Comparison of ENCODE assay signal across 15 cellular contexts in the genomic region with DNA sequence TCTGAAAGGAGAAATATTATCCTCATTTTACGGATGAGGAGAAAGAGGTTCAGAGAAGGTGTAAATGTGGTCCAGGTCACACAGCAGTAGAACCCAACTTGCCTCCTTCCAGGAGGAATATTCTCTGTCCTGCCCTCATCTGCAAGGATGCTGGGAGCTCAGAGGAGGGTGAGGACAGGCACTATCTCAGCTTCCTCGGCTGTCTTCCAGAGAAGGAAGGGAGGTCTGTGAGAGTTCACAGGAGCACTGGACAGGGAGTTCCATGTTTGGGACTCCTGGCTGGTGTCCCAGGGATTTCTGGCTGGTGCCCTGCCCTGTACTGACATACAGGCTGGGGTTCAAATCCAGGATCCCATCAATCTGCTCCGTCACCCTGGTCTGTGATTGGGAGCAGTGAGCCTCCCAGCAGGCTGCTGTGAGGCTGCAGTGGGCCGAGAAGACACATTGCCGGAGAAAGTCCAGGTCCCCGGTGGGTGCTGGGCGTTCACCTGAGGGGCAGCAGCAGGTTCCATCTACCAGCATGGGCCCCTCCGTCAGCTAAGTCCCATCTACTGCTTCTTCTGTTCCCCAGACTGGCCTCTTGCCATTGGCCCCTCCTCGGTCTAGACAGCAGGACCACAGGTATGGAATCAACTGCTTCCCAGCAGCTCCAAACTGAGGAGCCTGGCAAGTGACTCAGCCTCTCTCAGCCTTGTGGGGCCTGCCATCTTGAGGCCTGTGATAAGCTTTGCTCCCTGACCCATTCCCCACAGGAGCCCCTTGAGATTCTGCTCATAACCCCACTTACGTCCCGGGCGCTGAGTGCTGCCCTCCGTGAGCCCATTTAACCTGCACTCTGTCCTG. TPM values are rescaled to one million over a fixed set of nuclear protein-coding genes. Genes with fewer than 3 reads are reported as not detected.
A peak's percentile ranks its signal among the peaks of the same experiment; 100 is the strongest.
DNase-seq lines count a peak whose midpoint lies in the region; ATAC-seq, FAIRE-seq and TF ChIP-seq lines count a peak whose summit lies in the region.
"Had no signal": no experiment of that assay in that cellular context is flagged by ENCODE, and none has a peak within 500 bp of the region (broad histone marks: within the 10 kb centered on the region; RNA-seq: fewer than 3 reads in every experiment).

No MANE protein-coding gene starts in this region.

- peaks cover 0 to 12% of the 10 kb centered on the region in 2 experiments; a peak in 2 of 5 replicates for H3K4me1 ChIP-seq in K562 (replicated peaks in 1 of 2; ENCODE audit: control insufficient read depth in 2 of 2, insufficient read depth in 2 of 2, low read length in 2 of 2)
- H3K4me1 ChIP-seq in HepG2 (ENCODE audit: insufficient read depth, low read length), result peaks cover 7% of the 10 kb centered on the region; the same call in 1 of the 2 replicates
- H3K4me1 ChIP-seq in body of pancreas, result peaks cover 6% of the 10 kb centered on the region
- H3K4me1 ChIP-seq: suprapubic skin had no signal

- no peak overlapping the region for H2AFZ ChIP-seq in K562 (ENCODE audit: low read depth, low read length)
- no peak overlapping the region for H2AFZ ChIP-seq in HepG2 (ENCODE audit: low read length)

- no TSS peak for BruUV-seq in K562 (replicated peaks; lab: Mats Ljungman, UMichigan)
- no TSS peak for BruUV-seq in HepG2 (replicated peaks; lab: Mats Ljungman, UMichigan)

- TF ChIP-seq CTCF in K562 (IDR thresholded peaks at IDR 0.05 in 2 of 3, conservative IDR thresholded peaks at IDR 0.05 in 1 of 3; ENCODE audit: insufficient read depth in 2 of 3, low read depth in 1 of 3, low read length in 3 of 3) (peak in 1 of 3 experiments; percentile 13; a peak in 1 of 6 replicates), HepG2 (CRISPR knock-in tag; IDR thresholded peaks at IDR 0.05) (no peak), body of pancreas (IDR thresholded peaks at IDR 0.05) (no peak)

- no peak for TF ChIP-seq POLR2A in K562 (conservative IDR thresholded peaks at IDR 0.05)
- no peak for TF ChIP-seq POLR2A in HepG2 (IDR thresholded peaks at IDR 0.05; ENCODE audit: insufficient read depth in 1 of 2, low read depth in 2 of 2, low read length in 2 of 2)
- no peak for TF ChIP-seq POLR2A in body of pancreas (IDR thresholded peaks at IDR 0.05)

- H3K4me3 ChIP-seq in K562 (no peak overlapping the region), HepG2 (replicated peaks in 1 of 3; ENCODE audit: insufficient read depth in 1 of 3, low read depth in 2 of 3, low read length in 3 of 3) (no peak overlapping the region), body of pancreas (no peak overlapping the region)
- H3K4me3 ChIP-seq: prostate gland, suprapubic skin had no signal

- CTCF ChIA-PET in K562 (lab: Yijun Ruan, JAX; ENCODE audit: low intra/inter-chr PET ratio) (no interaction called here), HepG2 (lab: Yijun Ruan, JAX; ENCODE audit: low intra/inter-chr PET ratio, low total read pairs) (no interaction called here)

- no peak for TF ChIP-seq EP300 in K562 (IDR thresholded peaks at IDR 0.05; ENCODE audit: low read length)
- no peak for TF ChIP-seq EP300 in HepG2 (IDR thresholded peaks at IDR 0.05; ENCODE audit: low read depth in 2 of 2, low read length in 2 of 2)
- no peak for TF ChIP-seq EP300 in HepG2 (CRISPR knock-in tag; IDR thresholded peaks at IDR 0.05; ENCODE audit: borderline replicate concordance)

- DNase-seq in G401 (ENCODE audit: low spot score) (peak; percentile 52), K562 (ENCODE audit: extremely low read depth in 1 of 4, low spot score in 3 of 4) (peak in 1 of 4 experiments; percentile 23), HepG2 (ENCODE audit: low spot score) (no peak), LoVo (ENCODE audit: low spot score) (no peak), body of pancreas (no peak)
- DNase-seq: activated CD8-positive, alpha-beta memory T cell treated with anti-CD3 and anti-CD28 coated beads, Interleukin-2, amount 10 ng/mL, durations not matched to agents 7 days and 5 days; activated naive CD4-positive, alpha-beta T cell; kidney glomerular epithelial cell; stimulated activated CD4-positive, alpha-beta T cell treated with anti-CD3 and anti-CD28 coated beads, Interleukin-15, amount 100 ng/mL, for 24 hours had no signal

- H3K9ac ChIP-seq in K562 (ENCODE audit: insufficient read depth in 1 of 2, low read depth in 2 of 2, low read length in 2 of 2) (0 out of 4 replicates have a peak overlapping the region, but pooled peaks of 1 of the 2 experiments have one; percentile 48), HepG2 (ENCODE audit: insufficient read depth, low read depth, low read length) (no peak overlapping the region)

- no peak overlapping the region for H3K27ac ChIP-seq in K562 (ENCODE audit: extremely low read depth, low read depth, low read length)
- H3K27ac ChIP-seq in HepG2 (ENCODE audit: extremely low read length, insufficient read depth, low read length), result no peak overlapping the region
- no peak overlapping the region for H3K27ac ChIP-seq in body of pancreas
- H3K27ac ChIP-seq: prostate gland, suprapubic skin had no signal

- intact Hi-C loops in K562 (cut with micrococcal nuclease) (loop anchor here (10.0 kb wide), 1 partner anchor 315 kb away; no protein-coding TSS in a partner anchor), HepG2 (cut with micrococcal nuclease; ENCODE audit: unreplicated experiment) (no loop called here), body of pancreas (cut with DNase I) (no loop called here)

- H3K79me2 ChIP-seq in K562 (ENCODE audit: control insufficient read depth, insufficient read depth, low read length), result no peaks in the 10 kb centered on the region
- no peaks in the 10 kb centered on the region for H3K79me2 ChIP-seq in HepG2 (ENCODE audit: insufficient read depth, low read length)

- TF ChIP-seq RAD21 in K562 (CRISPR knock-in tag; conservative IDR thresholded peaks at IDR 0.05 in 1 of 2, IDR thresholded peaks at IDR 0.05 in 1 of 2), result 0 out of 4 replicates have a peak, but pooled peaks of 1 of the 2 experiments have one; percentile 7
- no peak for TF ChIP-seq RAD21 in HepG2 (CRISPR knock-in tag; IDR thresholded peaks at IDR 0.05)

- H3K4me2 ChIP-seq in K562 (ENCODE audit: insufficient read depth, low read length) (no peak overlapping the region), HepG2 (ENCODE audit: low read depth, low read length) (no peak overlapping the region)

- WGBS in K562 (ENCODE audit: insufficient coverage, low coverage, missing lambda C conversion rate), result 3% methylated on average over 12 of the region's 13 CpGs
- WGBS in HepG2 (ENCODE audit: low lambda C conversion rate), result 25% methylated on average over 6 of the region's 13 CpGs
- WGBS in body of pancreas, 2 donors, result 77 to 83% methylated on average over 11 to 12 of the region's 13 CpGs

- ATAC-seq in K562, result peak; percentile 24; the same call in 2 of the 3 replicates
- no peak for ATAC-seq in HepG2
- ATAC-seq in GM18867 (IDR thresholded peaks at IDR 0.05; ENCODE audit: unreplicated experiment), result no peak
- ATAC-seq in body of pancreas, result no peak
- ATAC-seq: activated CD8-positive, alpha-beta memory T cell treated with anti-CD3 and anti-CD28 coated beads, Interleukin-2, amount 10 ng/mL, durations not matched to agents 7 days and 5 days; WTC11 had no signal

- in situ Hi-C loops in G401 (cut with HindIII; ENCODE audit: low sequenced_read_pairs) (no loop called here), K562 (cut with MboI) (loop anchor here (5.0 to 10.0 kb wide), 2 partner anchors 38 to 305 kb away; no protein-coding TSS in a partner anchor), HepG2 (cut with HindIII; ENCODE audit: extremely low pct_ligation_motif_present, low pct_unique_long_range_greater_than_20kb) (loop anchor here (10.0 kb wide), 1 partner anchor 175 kb away; no protein-coding TSS in a partner anchor)

- FAIRE-seq in K562 (lab: Jason Lieb, UNC) (no peak), HepG2 (lab: Jason Lieb, UNC) (no peak)
- FAIRE-seq: endometrium had no signal

- H3K27me3 ChIP-seq in K562 (ENCODE audit: control insufficient read depth in 2 of 2, insufficient read depth in 2 of 2, low read length in 2 of 2) (peaks cover 23 to 80% of the 10 kb centered on the region in 2 experiments; a peak in 4 of 5 replicates), HepG2 (ENCODE audit: control insufficient read depth in 1 of 2, insufficient read depth in 2 of 2, low read length in 2 of 2) (peaks cover 2 to 24% of the 10 kb centered on the region in 2 experiments; a peak in 4 of 5 replicates), body of pancreas (no peaks in the 10 kb centered on the region)
- H3K27me3 ChIP-seq: suprapubic skin had no signal

- H3K9me3 ChIP-seq in K562 (replicated peaks; ENCODE audit: control insufficient read depth, insufficient read depth, low read depth, low read length), result no peaks in the 10 kb centered on the region; the same call in 1 of the 2 replicates
- no peaks in the 10 kb centered on the region for H3K9me3 ChIP-seq in HepG2 (ENCODE audit: low read length)
- no peaks in the 10 kb centered on the region for H3K9me3 ChIP-seq in body of pancreas
- H3K9me3 ChIP-seq: prostate gland, suprapubic skin had no signal

- H3K9me1 ChIP-seq in K562 (ENCODE audit: control insufficient read depth, insufficient read depth, low read length), result no peaks in the 10 kb centered on the region

- peaks cover 5% of the 10 kb centered on the region; the same call in 1 of the 2 replicates for H4K20me1 ChIP-seq in K562 (replicated peaks; ENCODE audit: control insufficient read depth, insufficient read depth, low read length)
- no peaks in the 10 kb centered on the region for H4K20me1 ChIP-seq in HepG2 (ENCODE audit: insufficient read depth, low read length)

- H3K36me3 ChIP-seq in K562 (ENCODE audit: control insufficient read depth, insufficient read depth, low read length) (no peaks in the 10 kb centered on the region), HepG2 (replicated peaks in 1 of 2; ENCODE audit: control insufficient read depth in 1 of 2, insufficient read depth in 2 of 2, low read length in 2 of 2) (no peaks in the 10 kb centered on the region), body of pancreas (replicated peaks in 1 of 2; ENCODE audit: insufficient read depth in 1 of 2, low read depth in 2 of 2) (no peaks in the 10 kb centered on the region)
- H3K36me3 ChIP-seq: prostate gland, suprapubic skin had no signal

- POLR2A ChIA-PET in K562 (lab: Yijun Ruan, JAX) (interaction anchor here (0.7 to 1.0 kb wide), 3 partner anchors 19 to 40 kb away, joined by 3 read pairs; no protein-coding TSS in a partner anchor), HepG2 (lab: Yijun Ruan, JAX) (no interaction called here)

RNA-seq across cellular contexts. Expression of gene BSND, which starts 8.5 kb away (rescaled TPM):
- total RNA-seq in G401 (2014; rRNA removed; shearing (Covaris generic)), result not detected in 2 replicates
- total RNA-seq in K562 (2011; cell fraction: chromatin; rRNA removed; ENCODE audit: low replicate concordance), result not detected in 2 replicates
- total RNA-seq in K562 (2011; cell fraction: nucleolus; rRNA removed), result not detected in 2 replicates
- total RNA-seq in K562 (2011; cell fraction: nucleoplasm; rRNA removed), result not detected in 2 replicates
- total RNA-seq in K562 (2014; rRNA removed) (not detected in 2 replicates), K562 (2014; rRNA removed; fragmentation: Illumina TruSeq; extraction: Trizol) (not detected in 2 replicates), K562 (2015; rRNA removed; fragmentation: Illumina TruSeq; extraction: Trizol) (not detected in 2 replicates), K562 (2021) (not detected in 2 replicates), HepG2 (2016; rRNA removed; fragmentation: Illumina TruSeq; extraction: Trizol) (not detected in 2 replicates), body of pancreas (not detected)
- polyA plus RNA-seq in K562 (2011; rRNA removed) (not detected in 2 replicates), K562 (2014; fragmentation: Illumina TruSeq; extraction: Trizol) (not detected in 2 replicates), K562 (2014; fragmentation: Nextera tagmentation; extraction: Ambion mirVana) (not detected), K562 (2014; rRNA removed) (not detected in 2 replicates), HepG2 (2011; rRNA removed) (0.01 TPM in 1 of 2 replicates, not detected in the other)
- polyA plus RNA-seq in K562 (2011; cell fraction: cytosol; rRNA removed), result 0.01 TPM in 1 of 2 replicates, not detected in the other
- polyA plus RNA-seq in K562 (2011; cell fraction: nucleus; rRNA removed), result not detected in 2 replicates
- polyA plus RNA-seq in K562 (2012), result 0.01 TPM in 1 of 2 replicates, not detected in the other
- not detected in 2 replicates for polyA minus RNA-seq in K562 (2011; rRNA and poly(A)+ RNA removed)
- not detected in 2 replicates for polyA minus RNA-seq in K562 (2011; cell fraction: cytosol; rRNA and poly(A)+ RNA removed)
- not detected in 2 replicates for polyA minus RNA-seq in K562 (2011; cell fraction: nucleus; rRNA and poly(A)+ RNA removed)
- not detected in 2 replicates for total RNA-seq in HepG2 (2016; cell fraction: cytosol; rRNA removed; fragmentation: Illumina TruSeq; extraction: Trizol; ENCODE audit: low read depth)
- not detected in 2 replicates for total RNA-seq in HepG2 (2016; cell fraction: insoluble cytoplasmic fraction; rRNA removed; fragmentation: Illumina TruSeq; extraction: Trizol)
- not detected in 2 replicates for total RNA-seq in HepG2 (2016; cell fraction: membrane; rRNA removed; fragmentation: Illumina TruSeq; extraction: Trizol)
- total RNA-seq in HepG2 (2016; cell fraction: nucleus; rRNA removed; fragmentation: Illumina TruSeq; extraction: Trizol), result not detected in 2 replicates
- polyA plus RNA-seq in HepG2 (2011; cell fraction: cytosol; rRNA removed), result 0.03 TPM in 1 of 2 replicates, not detected in the other
- polyA plus RNA-seq in HepG2 (2011; cell fraction: nucleus; rRNA removed), result not detected in 2 replicates
- polyA plus RNA-seq in HepG2 (2012), result not detected in 2 replicates
- polyA plus RNA-seq in HepG2 (2016; cell fraction: cytosol; fragmentation: Illumina TruSeq; extraction: Trizol; ENCODE audit: low read depth), result not detected in 2 replicates
- not detected in 2 replicates for polyA plus RNA-seq in HepG2 (2016; cell fraction: insoluble cytoplasmic fraction; fragmentation: Illumina TruSeq; extraction: Trizol; ENCODE audit: low read depth)
- not detected in 2 replicates for polyA plus RNA-seq in HepG2 (2016; cell fraction: membrane; fragmentation: Illumina TruSeq; extraction: Trizol; ENCODE audit: low read depth)
- not detected in 2 replicates for polyA plus RNA-seq in HepG2 (2016; cell fraction: nucleus; fragmentation: Illumina TruSeq; extraction: Trizol; ENCODE audit: insufficient read depth, low read depth)
- not detected in 2 replicates for polyA minus RNA-seq in HepG2 (2011; rRNA and poly(A)+ RNA removed; ENCODE audit: low replicate concordance)
- polyA minus RNA-seq in HepG2 (2011; cell fraction: cytosol; rRNA and poly(A)+ RNA removed), result not detected in 2 replicates
- polyA minus RNA-seq in HepG2 (2011; cell fraction: nucleus; rRNA and poly(A)+ RNA removed), result not detected in 2 replicates
- total RNA-seq: myocyte, suprapubic skin had no signal

RNA-seq across cellular contexts. Expression of gene TMEM61, which starts 9.8 kb away (rescaled TPM):
- total RNA-seq in G401 (2014; rRNA removed; shearing (Covaris generic)), result not detected in 2 replicates
- not detected in 2 replicates for total RNA-seq in K562 (2011; cell fraction: chromatin; rRNA removed; ENCODE audit: low replicate concordance)
- total RNA-seq in K562 (2011; cell fraction: nucleolus; rRNA removed), result not detected in 2 replicates
- total RNA-seq in K562 (2011; cell fraction: nucleoplasm; rRNA removed), result not detected in 2 replicates
- total RNA-seq in K562 (2014; rRNA removed) (not detected in 2 replicates), K562 (2014; rRNA removed; fragmentation: Illumina TruSeq; extraction: Trizol) (not detected in 2 replicates), K562 (2015; rRNA removed; fragmentation: Illumina TruSeq; extraction: Trizol) (not detected in 2 replicates), K562 (2021) (not detected in 2 replicates), HepG2 (2016; rRNA removed; fragmentation: Illumina TruSeq; extraction: Trizol) (not detected in 2 replicates), body of pancreas (1 to 10 TPM; 2.0 to 3.6 TPM)
- polyA plus RNA-seq in K562 (2011; rRNA removed) (not detected in 2 replicates), K562 (2014; fragmentation: Illumina TruSeq; extraction: Trizol) (not detected in 2 replicates), K562 (2014; fragmentation: Nextera tagmentation; extraction: Ambion mirVana) (not detected), K562 (2014; rRNA removed) (not detected in 2 replicates), HepG2 (2011; rRNA removed) (not detected in 2 replicates)
- polyA plus RNA-seq in K562 (2011; cell fraction: cytosol; rRNA removed), result not detected in 2 replicates
- polyA plus RNA-seq in K562 (2011; cell fraction: nucleus; rRNA removed), result not detected in 2 replicates
- not detected in 2 replicates for polyA plus RNA-seq in K562 (2012)
- not detected in 2 replicates for polyA minus RNA-seq in K562 (2011; rRNA and poly(A)+ RNA removed)
- polyA minus RNA-seq in K562 (2011; cell fraction: cytosol; rRNA and poly(A)+ RNA removed), result not detected in 2 replicates
- not detected in 2 replicates for polyA minus RNA-seq in K562 (2011; cell fraction: nucleus; rRNA and poly(A)+ RNA removed)
- not detected in 2 replicates for total RNA-seq in HepG2 (2016; cell fraction: cytosol; rRNA removed; fragmentation: Illumina TruSeq; extraction: Trizol; ENCODE audit: low read depth)
- not detected in 2 replicates for total RNA-seq in HepG2 (2016; cell fraction: insoluble cytoplasmic fraction; rRNA removed; fragmentation: Illumina TruSeq; extraction: Trizol)
- not detected in 2 replicates for total RNA-seq in HepG2 (2016; cell fraction: membrane; rRNA removed; fragmentation: Illumina TruSeq; extraction: Trizol)
- total RNA-seq in HepG2 (2016; cell fraction: nucleus; rRNA removed; fragmentation: Illumina TruSeq; extraction: Trizol), result not detected in 2 replicates
- 0.04 TPM in 1 of 2 replicates, not detected in the other for polyA plus RNA-seq in HepG2 (2011; cell fraction: cytosol; rRNA removed)
- polyA plus RNA-seq in HepG2 (2011; cell fraction: nucleus; rRNA removed), result not detected in 2 replicates
- polyA plus RNA-seq in HepG2 (2012), result not detected in 2 replicates
- polyA plus RNA-seq in HepG2 (2016; cell fraction: cytosol; fragmentation: Illumina TruSeq; extraction: Trizol; ENCODE audit: low read depth), result not detected in 2 replicates
- polyA plus RNA-seq in HepG2 (2016; cell fraction: insoluble cytoplasmic fraction; fragmentation: Illumina TruSeq; extraction: Trizol; ENCODE audit: low read depth), result not detected in 2 replicates
- not detected in 2 replicates for polyA plus RNA-seq in HepG2 (2016; cell fraction: membrane; fragmentation: Illumina TruSeq; extraction: Trizol; ENCODE audit: low read depth)
- not detected in 2 replicates for polyA plus RNA-seq in HepG2 (2016; cell fraction: nucleus; fragmentation: Illumina TruSeq; extraction: Trizol; ENCODE audit: insufficient read depth, low read depth)
- polyA minus RNA-seq in HepG2 (2011; rRNA and poly(A)+ RNA removed; ENCODE audit: low replicate concordance), result not detected in 2 replicates
- polyA minus RNA-seq in HepG2 (2011; cell fraction: cytosol; rRNA and poly(A)+ RNA removed), result not detected in 2 replicates
- not detected in 2 replicates for polyA minus RNA-seq in HepG2 (2011; cell fraction: nucleus; rRNA and poly(A)+ RNA removed)
- total RNA-seq: activated CD8-positive, alpha-beta memory T cell treated with anti-CD3 and anti-CD28 coated beads, Interleukin-2, amount 10 ng/mL, durations not matched to agents 7 days and 5 days; myocyte had no signal

RNA-seq across cellular contexts. Expression of gene PCSK9, which starts 49.2 kb away (rescaled TPM):
- total RNA-seq in G401 (2014; rRNA removed; shearing (Covaris generic)), result 0.06 TPM in 1 of 2 replicates, not detected in the other
- 22.6 and 51.1 TPM in 2 replicates for total RNA-seq in K562 (2011; cell fraction: chromatin; rRNA removed; ENCODE audit: low replicate concordance)
- 61.6 and 67.9 TPM in 2 replicates for total RNA-seq in K562 (2011; cell fraction: nucleolus; rRNA removed)
- 42.1 and 42.2 TPM in 2 replicates for total RNA-seq in K562 (2011; cell fraction: nucleoplasm; rRNA removed)
- 46.0 and 70.3 TPM in 2 replicates for total RNA-seq in K562 (2014; rRNA removed)
- total RNA-seq in K562 (2014; rRNA removed; fragmentation: Illumina TruSeq; extraction: Trizol), result 6.6 and 10.2 TPM in 2 replicates
- total RNA-seq in K562 (2015; rRNA removed; fragmentation: Illumina TruSeq; extraction: Trizol), result 24.7 and 26.1 TPM in 2 replicates
- 58.6 and 66.9 TPM in 2 replicates for total RNA-seq in K562 (2021)
- polyA plus RNA-seq in K562 (2011; rRNA removed), result 11.2 and 55.2 TPM in 2 replicates
- polyA plus RNA-seq in K562 (2011; cell fraction: cytosol; rRNA removed), result 21.6 and 35.4 TPM in 2 replicates
- 69.1 and 116 TPM in 2 replicates for polyA plus RNA-seq in K562 (2011; cell fraction: nucleus; rRNA removed)
- 80.4 and 94.8 TPM in 2 replicates for polyA plus RNA-seq in K562 (2012)
- 25.7 and 32.4 TPM in 2 replicates for polyA plus RNA-seq in K562 (2014; fragmentation: Illumina TruSeq; extraction: Trizol)
- 1 to 10 TPM; 3.2 to 4.3 TPM for polyA plus RNA-seq in K562 (2014; fragmentation: Nextera tagmentation; extraction: Ambion mirVana)
- polyA plus RNA-seq in K562 (2014; rRNA removed), result 37.9 and 43.9 TPM in 2 replicates
- polyA minus RNA-seq in K562 (2011; rRNA and poly(A)+ RNA removed), result 7.4 and 16.4 TPM in 2 replicates
- polyA minus RNA-seq in K562 (2011; cell fraction: cytosol; rRNA and poly(A)+ RNA removed), result 12.9 and 44.1 TPM in 2 replicates
- 17.9 and 38.1 TPM in 2 replicates for polyA minus RNA-seq in K562 (2011; cell fraction: nucleus; rRNA and poly(A)+ RNA removed)
- total RNA-seq in HepG2 (2016; rRNA removed; fragmentation: Illumina TruSeq; extraction: Trizol), result 31.2 and 80.5 TPM in 2 replicates
- total RNA-seq in HepG2 (2016; cell fraction: cytosol; rRNA removed; fragmentation: Illumina TruSeq; extraction: Trizol; ENCODE audit: low read depth), result 3.3 and 3.9 TPM in 2 replicates
- 27.3 and 85.1 TPM in 2 replicates for total RNA-seq in HepG2 (2016; cell fraction: insoluble cytoplasmic fraction; rRNA removed; fragmentation: Illumina TruSeq; extraction: Trizol)
- total RNA-seq in HepG2 (2016; cell fraction: membrane; rRNA removed; fragmentation: Illumina TruSeq; extraction: Trizol), result 12.6 and 13.1 TPM in 2 replicates
- 73.8 and 95.4 TPM in 2 replicates for total RNA-seq in HepG2 (2016; cell fraction: nucleus; rRNA removed; fragmentation: Illumina TruSeq; extraction: Trizol)
- 33.3 and 80.9 TPM in 2 replicates for polyA plus RNA-seq in HepG2 (2011; rRNA removed)
- 36.4 and 38.7 TPM in 2 replicates for polyA plus RNA-seq in HepG2 (2011; cell fraction: cytosol; rRNA removed)
- polyA plus RNA-seq in HepG2 (2011; cell fraction: nucleus; rRNA removed), result 62.0 and 98.2 TPM in 2 replicates
- polyA plus RNA-seq in HepG2 (2012), result 77.5 and 98.1 TPM in 2 replicates
- polyA plus RNA-seq in HepG2 (2016; cell fraction: cytosol; fragmentation: Illumina TruSeq; extraction: Trizol; ENCODE audit: low read depth), result 3.3 and 3.7 TPM in 2 replicates
- 24.9 and 30.2 TPM in 2 replicates for polyA plus RNA-seq in HepG2 (2016; cell fraction: insoluble cytoplasmic fraction; fragmentation: Illumina TruSeq; extraction: Trizol; ENCODE audit: low read depth)
- polyA plus RNA-seq in HepG2 (2016; cell fraction: membrane; fragmentation: Illumina TruSeq; extraction: Trizol; ENCODE audit: low read depth), result 6.3 and 7.0 TPM in 2 replicates
- polyA plus RNA-seq in HepG2 (2016; cell fraction: nucleus; fragmentation: Illumina TruSeq; extraction: Trizol; ENCODE audit: insufficient read depth, low read depth), result 132 and 143 TPM in 2 replicates
- polyA minus RNA-seq in HepG2 (2011; rRNA and poly(A)+ RNA removed; ENCODE audit: low replicate concordance), result 63.1 and 66.1 TPM in 2 replicates
- polyA minus RNA-seq in HepG2 (2011; cell fraction: cytosol; rRNA and poly(A)+ RNA removed), result 26.8 and 38.6 TPM in 2 replicates
- 15.3 and 25.5 TPM in 2 replicates for polyA minus RNA-seq in HepG2 (2011; cell fraction: nucleus; rRNA and poly(A)+ RNA removed)
- 10 to 100 TPM in 1 of 2 donors, 1 to 10 TPM in 1; 6.0 to 13.8 TPM for total RNA-seq in body of pancreas
